21 cellular contexts compared by ENCODE assay signal in genomic region chr9:19136129-19136528, GRCh38. TPM values are rescaled to one million over a fixed set of nuclear protein-coding genes. Genes with fewer than 3 reads are reported as not detected.
A peak's percentile ranks its signal among the peaks of the same experiment; 100 is the strongest.
DNase-seq lines count a peak whose midpoint lies in the region; ATAC-seq, FAIRE-seq and TF ChIP-seq lines count a peak whose summit lies in the region.
"Had no signal": no experiment of that assay in that cellular context is flagged by ENCODE, and none has a peak within 500 bp of the region (broad histone marks: within the 10 kb centered on the region; RNA-seq: fewer than 3 reads in every experiment).

No MANE protein-coding gene starts in this region.

- FAIRE-seq in H1 (lab: Jason Lieb, UNC), result no peak
- FAIRE-seq: D721Med had no signal

- H3K9me2 ChIP-seq in GM23338 (ENCODE audit: insufficient read depth), result no peaks in the 10 kb centered on the region
- H3K9me2 ChIP-seq: SK-N-SH had no signal

- WGBS in H1 (ENCODE audit: extremely low coverage in 1 of 2, insufficient coverage in 1 of 2, insufficient read length in 1 of 2, insufficient replicate concordance in 2 of 2, low coverage in 1 of 2, low lambda C conversion rate in 2 of 2, missing lambda C conversion rate in 1 of 2), 2 experiments, result 90% methylated on average over 3 of the region's 3 CpGs; no CpG with 5 or more reads in 1 of the 2 experiments
- WGBS in mesendoderm (ENCODE audit: extremely low coverage, insufficient coverage, low lambda C conversion rate), result no CpG with 5 or more reads among the region's 3 CpGs

- H2AFZ ChIP-seq in GM23338, result peak overlapping the region; percentile 48; the same call in 1 of the 2 replicates
- no peak overlapping the region for H2AFZ ChIP-seq in H1 (ENCODE audit: low read length)

- H3K4me1 Mint-ChIP-seq in GM23338, result peaks cover 17% of the 10 kb centered on the region
- H3K4me1 Mint-ChIP-seq in activated naive CD8-positive, alpha-beta T cell treated with anti-CD3 and anti-CD28 coated beads for 36 hours, result peaks cover 6% of the 10 kb centered on the region
- peaks cover 9% of the 10 kb centered on the region for H3K4me1 Mint-ChIP-seq in type B pancreatic cell (ENCODE audit: unreplicated experiment)

- no peak overlapping the region for H3K4ac ChIP-seq in H1 (replicated peaks; ENCODE audit: insufficient read length, low read depth, low read length)
- no peak overlapping the region for H3K4ac ChIP-seq in mesendoderm (ENCODE audit: low read depth, low read length)

- H2BK12ac ChIP-seq in H1 (ENCODE audit: low read depth, low read length), result no peak overlapping the region

- ATAC-seq in GM23338, result peak; percentile 68; the same call in 2 of the 3 replicates
- ATAC-seq in HG02610 (IDR thresholded peaks at IDR 0.05; ENCODE audit: unreplicated experiment), result no peak

- no peak overlapping the region for H3K27ac Mint-ChIP-seq in GM23338
- H3K27ac Mint-ChIP-seq in activated naive CD8-positive, alpha-beta T cell treated with anti-CD3 and anti-CD28 coated beads for 36 hours, result no peak overlapping the region
- H3K27ac Mint-ChIP-seq in type B pancreatic cell, result no peak overlapping the region

- H3K27ac ChIP-seq in GM23338 (ENCODE audit: low read depth) (no peak overlapping the region), H1 (ENCODE audit: low read depth, low read length) (no peak overlapping the region), mesendoderm (ENCODE audit: low read depth, low read length) (no peak overlapping the region)
- H3K27ac ChIP-seq: HL-60, RWPE1 had no signal

- no peak overlapping the region for H2BK20ac ChIP-seq in H1 (ENCODE audit: low read length)

- H4K91ac ChIP-seq in H1 (replicated peaks; ENCODE audit: insufficient read length, low read length), result no peak overlapping the region

- no peaks in the 10 kb centered on the region for H3K36me3 ChIP-seq in GM23338 (ENCODE audit: insufficient read depth)
- no peaks in the 10 kb centered on the region for H3K36me3 ChIP-seq in H1 (ENCODE audit: control insufficient read depth in 2 of 4, insufficient read depth in 4 of 4, low read length in 3 of 4)
- no peaks in the 10 kb centered on the region for H3K36me3 ChIP-seq in mesendoderm (ENCODE audit: control insufficient read depth, insufficient read depth, low read length)
- H3K36me3 ChIP-seq: BE2C had no signal

- no peak overlapping the region for H3K14ac ChIP-seq in H1 (ENCODE audit: insufficient read length)

- H3K4me1 ChIP-seq in GM23338 (ENCODE audit: insufficient read depth) (peaks cover 10% of the 10 kb centered on the region), H1 (replicated peaks in 1 of 4; ENCODE audit: control insufficient read depth in 3 of 4, insufficient read depth in 4 of 4, low read length in 3 of 4) (peaks cover 2 to 8% (median 3%) of the 10 kb centered on the region in 4 experiments; a peak in 4 of 7 replicates), mesendoderm (ENCODE audit: control insufficient read depth, low read depth, low read length) (no peaks in the 10 kb centered on the region)
- H3K4me1 ChIP-seq: BE2C had no signal

- H3K18ac ChIP-seq in H1 (ENCODE audit: extremely low read depth, low read length) (no peak overlapping the region), mesendoderm (ENCODE audit: low read length) (no peak overlapping the region)

- H3K4me3 ChIP-seq in GM23338 (no peak overlapping the region), H1 (ENCODE audit: extremely low read depth in 1 of 4, insufficient read depth in 2 of 4, low read depth in 3 of 4, low read length in 4 of 4) (no peak overlapping the region), mesendoderm (ENCODE audit: low read length) (no peak overlapping the region)

- H3K4me3 Mint-ChIP-seq in GM23338 (no peak overlapping the region), type B pancreatic cell (no peak overlapping the region)
- H3K4me3 Mint-ChIP-seq in activated naive CD8-positive, alpha-beta T cell treated with anti-CD3 and anti-CD28 coated beads for 36 hours, result no peak overlapping the region

- H4K5ac ChIP-seq in H1 (ENCODE audit: insufficient read length, low read depth, low read length) (no peak overlapping the region), mesendoderm (ENCODE audit: low read length) (no peak overlapping the region)

- H4K8ac ChIP-seq in H1 (ENCODE audit: extremely low read depth, insufficient read depth, low read length) (no peak overlapping the region), mesendoderm (ENCODE audit: low read depth, low read length) (no peak overlapping the region)

- H3K23me2 ChIP-seq in H1 (ENCODE audit: low read depth, low read length), result no peaks in the 10 kb centered on the region

- DNase-seq in GM23338 (ENCODE audit: low spot score) (peak; percentile 28), NCI-H69 (lab: John Stamatoyannopoulos, UW) (peak; percentile 31), H1 (ENCODE audit: low read depth in 1 of 2, low spot score in 2 of 2) (no peak), mesendoderm (peak; percentile 11), ureter (ENCODE audit: low spot score) (no peak), type B pancreatic cell (ENCODE audit: extremely low spot score, unreplicated experiment) (no peak)
- DNase-seq in activated naive CD8-positive, alpha-beta T cell treated with anti-CD3 and anti-CD28 coated beads for 36 hours, result no peak
- DNase-seq: BE2C, DMS79, KG1, MV-4-11, NCI-H1105 treated with DMSO at 0.1 percent for 48 hours, NCI-H2029 treated with DMSO at 0.1 percent for 48 hours, NCI-H2171 treated with DMSO at 0.1 percent for 48 hours, NCI-H526, SHP77 treated with DMSO at 0.1 percent for 48 hours, SK-N-SH had no signal

- no peaks in the 10 kb centered on the region for H3K9me3 Mint-ChIP-seq in GM23338
- H3K9me3 Mint-ChIP-seq in activated naive CD8-positive, alpha-beta T cell treated with anti-CD3 and anti-CD28 coated beads for 36 hours, result no peaks in the 10 kb centered on the region
- no peaks in the 10 kb centered on the region for H3K9me3 Mint-ChIP-seq in type B pancreatic cell

- TF ChIP-seq POLR2A in H1 (IDR thresholded peaks at IDR 0.05; ENCODE audit: control extremely low read depth in 1 of 2, low read depth in 2 of 2, low read length in 2 of 2), result no peak

- POLR2A ChIA-PET in H1 (lab: Charles Lee; ENCODE audit: partially characterized antibody), result interaction anchor here (1.2 kb wide), 1 partner anchor 20 kb away, joined by 3 read pairs; no protein-coding TSS in a partner anchor

- H2BK5ac ChIP-seq in H1 (ENCODE audit: low read depth, low read length) (no peak overlapping the region), mesendoderm (ENCODE audit: low read length) (no peak overlapping the region)

- no peak overlapping the region for H2BK120ac ChIP-seq in H1 (replicated peaks; ENCODE audit: low read depth, low read length)
- H2BK120ac ChIP-seq in mesendoderm (ENCODE audit: low read depth, low read length), result no peak overlapping the region

- CTCF ChIA-PET in H1 (lab: Charles Lee; ENCODE audit: partially characterized antibody), result interaction anchor here (0.6 to 2.4 kb wide), 12 partner anchors 9 to 87 kb away, joined by 3 to 13 read pairs (median 4); partner anchors contain the start of genes HAUS6 and RRAGA

- no peak overlapping the region for H2BK15ac ChIP-seq in H1 (ENCODE audit: low read length)
- H2BK15ac ChIP-seq in mesendoderm (replicated peaks; ENCODE audit: low read depth), result no peak overlapping the region

- H2AK5ac ChIP-seq in H1 (ENCODE audit: low read depth, low read length), result no peak overlapping the region
- H2AK5ac ChIP-seq in mesendoderm (ENCODE audit: low read length), result no peak overlapping the region

- H3K27me3 Mint-ChIP-seq in GM23338 (ENCODE audit: insufficient read depth, low read depth, poor library complexity), result peaks cover 5% of the 10 kb centered on the region
- H3K27me3 Mint-ChIP-seq in activated naive CD8-positive, alpha-beta T cell treated with anti-CD3 and anti-CD28 coated beads for 36 hours, result no peaks in the 10 kb centered on the region
- H3K27me3 Mint-ChIP-seq in type B pancreatic cell, result no peaks in the 10 kb centered on the region

- no peak overlapping the region for H3K4me2 ChIP-seq in GM23338
- no peak overlapping the region for H3K4me2 ChIP-seq in H1 (ENCODE audit: insufficient read depth in 1 of 2, low read depth in 2 of 2, low read length in 2 of 2)
- H3K4me2 ChIP-seq in mesendoderm (ENCODE audit: low read length), result no peak overlapping the region
- H3K4me2 ChIP-seq: SK-N-SH had no signal

- TF ChIP-seq CTCF in GM23338 (conservative IDR thresholded peaks at IDR 0.05; ENCODE audit: low read depth in 2 of 2), result peak; percentile 13 to 33; a peak in 3 of 4 replicates
- TF ChIP-seq CTCF in H1 (IDR thresholded peaks at IDR 0.05; ENCODE audit: control extremely low read depth in 1 of 3, insufficient read depth in 1 of 3, low read depth in 1 of 3, low read length in 3 of 3), result no peak; a peak in 1 of 4 replicates
- no peak for TF ChIP-seq CTCF in type B pancreatic cell (conservative IDR thresholded peaks at IDR 0.05)

- H3K36me3 Mint-ChIP-seq in GM23338 (ENCODE audit: low read depth), result no peaks in the 10 kb centered on the region
- H3K36me3 Mint-ChIP-seq in activated naive CD8-positive, alpha-beta T cell treated with anti-CD3 and anti-CD28 coated beads for 36 hours, result no peaks in the 10 kb centered on the region
- H3K36me3 Mint-ChIP-seq in type B pancreatic cell, result no peaks in the 10 kb centered on the region

- peaks cover 2% of the 10 kb centered on the region for H3F3A ChIP-seq in GM23338 (replicated peaks; ENCODE audit: low read depth)

- H3K79me2 ChIP-seq in GM23338 (replicated peaks; ENCODE audit: insufficient read depth), result no peaks in the 10 kb centered on the region
- H3K79me2 ChIP-seq in H1 (ENCODE audit: control insufficient read depth in 1 of 2, insufficient read depth in 2 of 2, low read length in 2 of 2), result no peaks in the 10 kb centered on the region
- no peaks in the 10 kb centered on the region for H3K79me2 ChIP-seq in mesendoderm (ENCODE audit: control insufficient read depth, insufficient read depth, low read length)

- no peak overlapping the region for H3K9ac ChIP-seq in H1 (replicated peaks in 1 of 4; ENCODE audit: extremely low read depth in 1 of 4, low read depth in 3 of 4, low read length in 3 of 4)
- no peak overlapping the region for H3K9ac ChIP-seq in mesendoderm (ENCODE audit: low read length)
- H3K9ac ChIP-seq: SK-N-SH had no signal

- H4K20me1 ChIP-seq in GM23338 (replicated peaks; ENCODE audit: insufficient read depth) (no peaks in the 10 kb centered on the region), H1 (replicated peaks in 1 of 2; ENCODE audit: control insufficient read depth in 1 of 2, insufficient read depth in 2 of 2, low read length in 2 of 2) (no peaks in the 10 kb centered on the region)

- no peak for TF ChIP-seq EP300 in H1 (IDR thresholded peaks at IDR 0.05; ENCODE audit: borderline replicate concordance in 1 of 2, low read depth in 2 of 2, low read length in 2 of 2)

- TF ChIP-seq RAD21 in H1 (IDR thresholded peaks at IDR 0.05 in 1 of 2, conservative IDR thresholded peaks at IDR 0.05 in 1 of 2; ENCODE audit: low read depth in 2 of 2, low read length in 2 of 2), result peak; percentile 28 to 36; a peak in 2 of 4 replicates

- peaks cover 15% of the 10 kb centered on the region for H3K27me3 ChIP-seq in GM23338 (ENCODE audit: insufficient read depth)
- no peaks in the 10 kb centered on the region for H3K27me3 ChIP-seq in H1 (replicated peaks in 1 of 4; ENCODE audit: control insufficient read depth in 3 of 4, extremely low read depth in 1 of 4, insufficient read depth in 3 of 4, low read length in 3 of 4)
- H3K27me3 ChIP-seq in mesendoderm (ENCODE audit: insufficient read depth, low read length, poor library complexity), result no peaks in the 10 kb centered on the region
- H3K27me3 ChIP-seq: BE2C had no signal

- H3K23ac ChIP-seq in H1 (ENCODE audit: insufficient read length) (no peak overlapping the region), mesendoderm (ENCODE audit: low read length) (no peak overlapping the region)

- H3K79me1 ChIP-seq in H1 (ENCODE audit: low read depth, low read length) (no peaks in the 10 kb centered on the region), mesendoderm (ENCODE audit: low read length) (no peaks in the 10 kb centered on the region)

- no peaks in the 10 kb centered on the region for H3K9me3 ChIP-seq in H1 (ENCODE audit: insufficient read depth in 2 of 2, low read depth in 1 of 2, low read length in 1 of 2)
- H3K9me3 ChIP-seq: BE2C, SK-N-SH had no signal

- H3K56ac ChIP-seq in H1 (replicated peaks; ENCODE audit: insufficient read length, low read depth, low read length) (no peak overlapping the region), mesendoderm (ENCODE audit: low read length) (no peak overlapping the region)

RNA-seq across cellular contexts. Expression of gene PLIN2, which starts 8.8 kb away (rescaled TPM):
- total RNA-seq in GM23338 (2014; rRNA removed; shearing (Covaris generic)), result 15.3 and 17.2 TPM in 2 replicates
- polyA plus RNA-seq in GM23338 (2016; fragmentation: Nextera tagmentation; extraction: Ambion mirVana), result 14.6 and 15.1 TPM in 2 replicates
- total RNA-seq in H1 (2021; fragmentation: NEBNext Ultra II Directional; extraction: Animal tissue kit (Norgen Biotek cat#: 25700)), result 26.1 and 27.5 TPM in 2 replicates
- polyA plus RNA-seq in H1 (2011; rRNA removed), result 50.2 and 55.0 TPM in 2 replicates
- polyA plus RNA-seq in H1 (2011; cell fraction: cytosol; rRNA removed), result 57.7 TPM
- polyA plus RNA-seq in H1 (2011; cell fraction: nucleus; rRNA removed), result 43.7 TPM
- 32.7 to 46.0 TPM (median 42.4 TPM) in 4 replicates for polyA plus RNA-seq in H1 (2012, experiment 1 of 2)
- polyA plus RNA-seq in H1 (2012, experiment 2 of 2), result 9.3 TPM
- 19.3 TPM for polyA plus RNA-seq in H1 (2013, experiment 1 of 2)
- polyA plus RNA-seq in H1 (2013, experiment 2 of 2), result 18.3 TPM
- polyA minus RNA-seq in H1 (2011; rRNA and poly(A)+ RNA removed), result 141 and 146 TPM in 2 replicates
- 24.7 TPM for polyA minus RNA-seq in H1 (2011; cell fraction: cytosol; rRNA and poly(A)+ RNA removed)
- polyA minus RNA-seq in H1 (2011; cell fraction: nucleus; rRNA and poly(A)+ RNA removed), result 61.1 TPM
- 29.9 TPM for polyA plus RNA-seq in mesendoderm (2013, experiment 1 of 2)
- polyA plus RNA-seq in mesendoderm (2013, experiment 2 of 2), result 31.0 TPM
- 69.4 TPM for total RNA-seq in ureter
- total RNA-seq in activated naive CD8-positive, alpha-beta T cell treated with anti-CD3 and anti-CD28 coated beads for 36 hours, result 10 to 100 TPM; 82.9 to 84.4 TPM
- total RNA-seq in type B pancreatic cell (ENCODE audit: low replicate concordance), result 79.1 and 95.1 TPM in 2 replicates

RNA-seq across cellular contexts. Expression of gene HAUS6, which starts 33.4 kb away (rescaled TPM):
- 41.8 and 48.7 TPM in 2 replicates for total RNA-seq in GM23338 (2014; rRNA removed; shearing (Covaris generic))
- polyA plus RNA-seq in GM23338 (2016; fragmentation: Nextera tagmentation; extraction: Ambion mirVana) (29.7 and 32.7 TPM in 2 replicates), H1 (2011; rRNA removed) (9.1 and 11.7 TPM in 2 replicates)
- 52.4 and 53.4 TPM in 2 replicates for total RNA-seq in H1 (2021; fragmentation: NEBNext Ultra II Directional; extraction: Animal tissue kit (Norgen Biotek cat#: 25700))
- polyA plus RNA-seq in H1 (2011; cell fraction: cytosol; rRNA removed), result 15.4 TPM
- polyA plus RNA-seq in H1 (2011; cell fraction: nucleus; rRNA removed), result 11.6 TPM
- 15.3 to 27.2 TPM (median 17.0 TPM) in 4 replicates for polyA plus RNA-seq in H1 (2012, experiment 1 of 2)
- 1.0 TPM for polyA plus RNA-seq in H1 (2012, experiment 2 of 2)
- 33.9 TPM for polyA plus RNA-seq in H1 (2013, experiment 1 of 2)
- 32.1 TPM for polyA plus RNA-seq in H1 (2013, experiment 2 of 2)
- polyA minus RNA-seq in H1 (2011; rRNA and poly(A)+ RNA removed), result 26.1 and 34.3 TPM in 2 replicates
- polyA minus RNA-seq in H1 (2011; cell fraction: cytosol; rRNA and poly(A)+ RNA removed), result 18.1 TPM
- polyA minus RNA-seq in H1 (2011; cell fraction: nucleus; rRNA and poly(A)+ RNA removed), result 43.0 TPM
- polyA plus RNA-seq in mesendoderm (2013, experiment 1 of 2), result 23.4 TPM
- polyA plus RNA-seq in mesendoderm (2013, experiment 2 of 2), result 23.3 TPM
- total RNA-seq in ureter (13.1 TPM), type B pancreatic cell (ENCODE audit: low replicate concordance) (13.9 and 20.7 TPM in 2 replicates)
- total RNA-seq in activated naive CD8-positive, alpha-beta T cell treated with anti-CD3 and anti-CD28 coated beads for 36 hours, result 10 to 100 TPM; 34.0 to 35.8 TPM

Comparison
In these comparisons a context has a peak if more than half of its experiments do, and no peak if none do; other contexts are left out.
1. DNase-seq: peak in GM23338 (single experiment), NCI-H69 (single experiment) and mesendoderm (single experiment); none in H1 (0 of 2), ureter (single experiment), activated naive CD8-positive, alpha-beta T cell treated with anti-CD3 and anti-CD28 coated beads for 36 hours (single experiment) and type B pancreatic cell (single experiment).
2. CTCF ChIP-seq: peak in GM23338 (2 of 2); none in H1 (0 of 3) and type B pancreatic cell (single experiment).